ENCODE assay signal across 1 cellular context in the genomic region with DNA sequence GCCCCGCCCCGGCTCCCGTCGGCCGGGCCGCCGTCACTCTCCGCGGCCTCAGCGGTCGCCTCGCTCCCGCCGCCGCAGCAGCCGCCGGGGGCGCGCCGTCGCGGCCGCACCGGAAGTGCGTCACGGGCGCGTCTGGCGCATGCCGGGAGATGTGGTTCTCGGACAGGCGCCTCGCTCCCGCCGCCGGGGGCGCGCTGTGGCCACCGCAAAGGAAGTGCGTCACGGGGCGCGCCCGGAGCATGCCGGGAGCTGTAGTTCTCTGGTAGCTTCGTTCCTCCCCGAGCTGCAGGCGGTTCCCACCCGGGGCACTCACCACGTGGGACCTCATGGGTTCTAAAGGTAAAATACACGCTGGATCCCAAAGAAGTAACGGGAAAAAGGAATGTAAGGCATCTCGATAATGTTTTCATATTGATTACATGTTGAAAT.
TF ChIP-seq lines count a peak whose summit lies in the region.

A gene with protein sequence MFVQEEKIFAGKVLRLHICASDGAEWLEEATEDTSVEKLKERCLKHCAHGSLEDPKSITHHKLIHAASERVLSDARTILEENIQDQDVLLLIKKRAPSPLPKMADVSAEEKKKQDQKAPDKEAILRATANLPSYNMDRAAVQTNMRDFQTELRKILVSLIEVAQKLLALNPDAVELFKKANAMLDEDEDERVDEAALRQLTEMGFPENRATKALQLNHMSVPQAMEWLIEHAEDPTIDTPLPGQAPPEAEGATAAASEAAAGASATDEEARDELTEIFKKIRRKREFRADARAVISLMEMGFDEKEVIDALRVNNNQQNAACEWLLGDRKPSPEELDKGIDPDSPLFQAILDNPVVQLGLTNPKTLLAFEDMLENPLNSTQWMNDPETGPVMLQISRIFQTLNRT (minus strand): TSS at position 97 of the 429 bp plus-strand sequence. CDS start 211 bp downstream, outside the sequence.

TF ChIP-seq in HEK293, 187 proteins besides CTCF, POLR2A, EP300 and RAD21 (continued from another document):
- TF ChIP-seq, protein P1, sequence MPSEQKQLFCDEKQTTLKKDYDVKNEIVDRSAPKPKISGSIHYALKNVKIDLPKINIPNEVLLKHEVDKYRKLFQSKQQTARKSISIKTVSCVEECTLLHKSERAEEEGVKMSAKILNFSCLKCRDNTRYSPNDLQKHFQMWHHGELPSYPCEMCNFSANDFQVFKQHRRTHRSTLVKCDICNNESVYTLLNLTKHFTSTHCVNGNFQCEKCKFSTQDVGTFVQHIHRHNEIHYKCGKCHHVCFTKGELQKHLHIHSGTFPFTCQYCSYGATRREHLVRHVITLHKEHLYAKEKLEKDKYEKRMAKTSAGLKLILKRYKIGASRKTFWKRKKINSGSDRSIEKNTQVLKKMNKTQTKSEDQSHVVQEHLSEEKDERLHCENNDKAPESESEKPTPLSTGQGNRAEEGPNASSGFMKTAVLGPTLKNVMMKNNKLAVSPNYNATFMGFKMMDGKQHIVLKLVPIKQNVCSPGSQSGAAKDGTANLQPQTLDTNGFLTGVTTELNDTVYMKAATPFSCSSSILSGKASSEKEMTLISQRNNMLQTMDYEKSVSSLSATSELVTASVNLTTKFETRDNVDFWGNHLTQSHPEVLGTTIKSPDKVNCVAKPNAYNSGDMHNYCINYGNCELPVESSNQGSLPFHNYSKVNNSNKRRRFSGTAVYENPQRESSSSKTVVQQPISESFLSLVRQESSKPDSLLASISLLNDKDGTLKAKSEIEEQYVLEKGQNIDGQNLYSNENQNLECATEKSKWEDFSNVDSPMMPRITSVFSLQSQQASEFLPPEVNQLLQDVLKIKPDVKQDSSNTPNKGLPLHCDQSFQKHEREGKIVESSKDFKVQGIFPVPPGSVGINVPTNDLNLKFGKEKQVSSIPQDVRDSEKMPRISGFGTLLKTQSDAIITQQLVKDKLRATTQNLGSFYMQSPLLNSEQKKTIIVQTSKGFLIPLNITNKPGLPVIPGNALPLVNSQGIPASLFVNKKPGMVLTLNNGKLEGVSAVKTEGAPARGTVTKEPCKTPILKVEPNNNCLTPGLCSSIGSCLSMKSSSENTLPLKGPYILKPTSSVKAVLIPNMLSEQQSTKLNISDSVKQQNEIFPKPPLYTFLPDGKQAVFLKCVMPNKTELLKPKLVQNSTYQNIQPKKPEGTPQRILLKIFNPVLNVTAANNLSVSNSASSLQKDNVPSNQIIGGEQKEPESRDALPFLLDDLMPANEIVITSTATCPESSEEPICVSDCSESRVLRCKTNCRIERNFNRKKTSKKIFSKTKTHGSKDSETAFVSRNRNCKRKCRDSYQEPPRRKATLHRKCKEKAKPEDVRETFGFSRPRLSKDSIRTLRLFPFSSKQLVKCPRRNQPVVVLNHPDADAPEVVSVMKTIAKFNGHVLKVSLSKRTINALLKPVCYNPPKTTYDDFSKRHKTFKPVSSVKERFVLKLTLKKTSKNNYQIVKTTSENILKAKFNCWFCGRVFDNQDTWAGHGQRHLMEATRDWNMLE (tag by site-specific recombination; conservative IDR thresholded peaks at IDR 0.05; ENCODE audit: low read depth): 0 out of 2 replicates have a peak, but pooled peaks have one; percentile 42
- TF ChIP-seq, protein P2, sequence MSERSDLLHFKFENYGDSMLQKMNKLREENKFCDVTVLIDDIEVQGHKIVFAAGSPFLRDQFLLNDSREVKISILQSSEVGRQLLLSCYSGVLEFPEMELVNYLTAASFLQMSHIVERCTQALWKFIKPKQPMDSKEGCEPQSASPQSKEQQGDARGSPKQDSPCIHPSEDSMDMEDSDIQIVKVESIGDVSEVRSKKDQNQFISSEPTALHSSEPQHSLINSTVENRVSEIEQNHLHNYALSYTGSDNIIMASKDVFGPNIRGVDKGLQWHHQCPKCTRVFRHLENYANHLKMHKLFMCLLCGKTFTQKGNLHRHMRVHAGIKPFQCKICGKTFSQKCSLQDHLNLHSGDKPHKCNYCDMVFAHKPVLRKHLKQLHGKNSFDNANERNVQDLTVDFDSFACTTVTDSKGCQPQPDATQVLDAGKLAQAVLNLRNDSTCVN (tag by site-specific recombination; optimal IDR thresholded peaks at IDR 0.05): peak; percentile 88
- TF ChIP-seq ZNF394 (tag by site-specific recombination; IDR thresholded peaks at IDR 0.05; ENCODE audit: borderline replicate concordance) (no peak), ZIC2 (tag by site-specific recombination; IDR thresholded peaks at IDR 0.05) (peak; percentile 40), ZNF830 (tag by site-specific recombination; IDR thresholded peaks at IDR 0.05; ENCODE audit: low read depth) (no peak), GLIS2 (tag by site-specific recombination; IDR thresholded peaks at IDR 0.05) (peak; percentile 53), ZNF221 (tag by site-specific recombination; IDR thresholded peaks at IDR 0.05; ENCODE audit: borderline replicate concordance) (no peak), ZNF501 (tag by site-specific recombination; IDR thresholded peaks at IDR 0.05) (no peak), ZNF146 (tag by site-specific recombination; IDR thresholded peaks at IDR 0.05) (no peak), OSR2 (tag by site-specific recombination; IDR thresholded peaks at IDR 0.05) (peak; percentile 63), ZNF529 (tag by site-specific recombination; IDR thresholded peaks at IDR 0.05; ENCODE audit: insufficient replicate concordance) (no peak), ZEB2 (tag by site-specific recombination; IDR thresholded peaks at IDR 0.05) (peak; percentile 36; the same call in 1 of the 2 replicates), SCRT1 (tag by site-specific recombination; IDR thresholded peaks at IDR 0.05; ENCODE audit: borderline replicate concordance) (no peak), ZNF843 (tag by site-specific recombination; IDR thresholded peaks at IDR 0.05) (peak; percentile 24; the same call in 1 of the 2 replicates), ZNF391 (tag by site-specific recombination; IDR thresholded peaks at IDR 0.05; ENCODE audit: borderline replicate concordance, low read depth) (no peak), ZNF324 (tag by site-specific recombination; IDR thresholded peaks at IDR 0.05) (peak; percentile 23; the same call in 1 of the 2 replicates), ZNF629 (tag by site-specific recombination; IDR thresholded peaks at IDR 0.05) (peak; percentile 99), ZNF157 (tag by site-specific recombination; IDR thresholded peaks at IDR 0.05) (no peak), GLIS1 (tag by site-specific recombination; IDR thresholded peaks at IDR 0.05) (peak; percentile 64), ZNF335 (tag by site-specific recombination; conservative IDR thresholded peaks at IDR 0.05) (peak; percentile 68; the same call in 1 of the 2 replicates), ZBTB17 (tag by site-specific recombination; IDR thresholded peaks at IDR 0.05) (0 out of 2 replicates have a peak, but pooled peaks have one; percentile 25), SP2 (tag by site-specific recombination; IDR thresholded peaks at IDR 0.05) (peak; percentile 70), ZNF76 (tag by site-specific recombination; IDR thresholded peaks at IDR 0.05; ENCODE audit: borderline replicate concordance, low read depth) (peak; percentile 97), SP3 (tag by site-specific recombination; IDR thresholded peaks at IDR 0.05) (peak; percentile 54)
- TF ChIP-seq, protein P3, sequence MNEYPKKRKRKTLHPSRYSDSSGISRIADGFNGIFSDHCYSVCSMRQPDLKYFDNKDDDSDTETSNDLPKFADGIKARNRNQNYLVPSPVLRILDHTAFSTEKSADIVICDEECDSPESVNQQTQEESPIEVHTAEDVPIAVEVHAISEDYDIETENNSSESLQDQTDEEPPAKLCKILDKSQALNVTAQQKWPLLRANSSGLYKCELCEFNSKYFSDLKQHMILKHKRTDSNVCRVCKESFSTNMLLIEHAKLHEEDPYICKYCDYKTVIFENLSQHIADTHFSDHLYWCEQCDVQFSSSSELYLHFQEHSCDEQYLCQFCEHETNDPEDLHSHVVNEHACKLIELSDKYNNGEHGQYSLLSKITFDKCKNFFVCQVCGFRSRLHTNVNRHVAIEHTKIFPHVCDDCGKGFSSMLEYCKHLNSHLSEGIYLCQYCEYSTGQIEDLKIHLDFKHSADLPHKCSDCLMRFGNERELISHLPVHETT (tag by site-specific recombination; IDR thresholded peaks at IDR 0.05): peak; percentile 58; the same call in 1 of the 2 replicates
- TF ChIP-seq, protein P4, sequence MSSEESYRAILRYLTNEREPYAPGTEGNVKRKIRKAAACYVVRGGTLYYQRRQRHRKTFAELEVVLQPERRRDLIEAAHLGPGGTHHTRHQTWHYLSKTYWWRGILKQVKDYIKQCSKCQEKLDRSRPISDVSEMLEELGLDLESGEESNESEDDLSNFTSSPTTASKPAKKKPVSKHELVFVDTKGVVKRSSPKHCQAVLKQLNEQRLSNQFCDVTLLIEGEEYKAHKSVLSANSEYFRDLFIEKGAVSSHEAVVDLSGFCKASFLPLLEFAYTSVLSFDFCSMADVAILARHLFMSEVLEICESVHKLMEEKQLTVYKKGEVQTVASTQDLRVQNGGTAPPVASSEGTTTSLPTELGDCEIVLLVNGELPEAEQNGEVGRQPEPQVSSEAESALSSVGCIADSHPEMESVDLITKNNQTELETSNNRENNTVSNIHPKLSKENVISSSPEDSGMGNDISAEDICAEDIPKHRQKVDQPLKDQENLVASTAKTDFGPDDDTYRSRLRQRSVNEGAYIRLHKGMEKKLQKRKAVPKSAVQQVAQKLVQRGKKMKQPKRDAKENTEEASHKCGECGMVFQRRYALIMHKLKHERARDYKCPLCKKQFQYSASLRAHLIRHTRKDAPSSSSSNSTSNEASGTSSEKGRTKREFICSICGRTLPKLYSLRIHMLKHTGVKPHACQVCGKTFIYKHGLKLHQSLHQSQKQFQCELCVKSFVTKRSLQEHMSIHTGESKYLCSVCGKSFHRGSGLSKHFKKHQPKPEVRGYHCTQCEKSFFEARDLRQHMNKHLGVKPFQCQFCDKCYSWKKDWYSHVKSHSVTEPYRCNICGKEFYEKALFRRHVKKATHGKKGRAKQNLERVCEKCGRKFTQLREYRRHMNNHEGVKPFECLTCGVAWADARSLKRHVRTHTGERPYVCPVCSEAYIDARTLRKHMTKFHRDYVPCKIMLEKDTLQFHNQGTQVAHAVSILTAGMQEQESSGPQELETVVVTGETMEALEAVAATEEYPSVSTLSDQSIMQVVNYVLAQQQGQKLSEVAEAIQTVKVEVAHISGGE (tag by site-specific recombination; conservative IDR thresholded peaks at IDR 0.05; ENCODE audit: low read depth): peak; percentile 93
- TF ChIP-seq, protein P5, sequence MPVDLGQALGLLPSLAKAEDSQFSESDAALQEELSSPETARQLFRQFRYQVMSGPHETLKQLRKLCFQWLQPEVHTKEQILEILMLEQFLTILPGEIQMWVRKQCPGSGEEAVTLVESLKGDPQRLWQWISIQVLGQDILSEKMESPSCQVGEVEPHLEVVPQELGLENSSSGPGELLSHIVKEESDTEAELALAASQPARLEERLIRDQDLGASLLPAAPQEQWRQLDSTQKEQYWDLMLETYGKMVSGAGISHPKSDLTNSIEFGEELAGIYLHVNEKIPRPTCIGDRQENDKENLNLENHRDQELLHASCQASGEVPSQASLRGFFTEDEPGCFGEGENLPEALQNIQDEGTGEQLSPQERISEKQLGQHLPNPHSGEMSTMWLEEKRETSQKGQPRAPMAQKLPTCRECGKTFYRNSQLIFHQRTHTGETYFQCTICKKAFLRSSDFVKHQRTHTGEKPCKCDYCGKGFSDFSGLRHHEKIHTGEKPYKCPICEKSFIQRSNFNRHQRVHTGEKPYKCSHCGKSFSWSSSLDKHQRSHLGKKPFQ (tag by site-specific recombination; IDR thresholded peaks at IDR 0.05): peak; percentile 63; the same call in 1 of the 2 replicates
- TF ChIP-seq, protein P6, sequence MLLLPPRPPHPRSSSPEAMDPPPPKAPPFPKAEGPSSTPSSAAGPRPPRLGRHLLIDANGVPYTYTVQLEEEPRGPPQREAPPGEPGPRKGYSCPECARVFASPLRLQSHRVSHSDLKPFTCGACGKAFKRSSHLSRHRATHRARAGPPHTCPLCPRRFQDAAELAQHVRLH (tag by site-specific recombination; IDR thresholded peaks at IDR 0.05): peak; percentile 73; the same call in 1 of the 2 replicates
